14 cellular contexts compared by ENCODE assay signal in the genomic region with DNA sequence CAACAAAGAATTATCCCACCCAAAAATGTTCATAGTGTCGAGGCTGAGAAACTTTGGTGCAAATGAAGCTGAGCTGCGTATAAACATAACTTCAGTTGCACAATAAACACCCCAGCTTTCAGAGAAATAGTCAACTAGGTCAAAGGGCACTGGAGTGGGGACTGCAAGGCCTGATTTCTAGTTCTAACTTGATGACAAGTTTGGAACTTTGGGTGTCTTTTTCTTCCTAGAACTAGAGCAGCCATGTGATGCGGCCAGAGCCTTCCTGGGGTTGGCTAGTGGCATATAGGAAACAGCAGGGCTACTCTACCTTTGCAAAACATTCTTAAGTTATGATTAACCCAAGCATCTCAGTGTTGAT.
DNase-seq lines count a peak whose midpoint lies in the region; ATAC-seq, FAIRE-seq and TF ChIP-seq lines count a peak whose summit lies in the region.
"Had no signal": no experiment of that assay in that cellular context is flagged by ENCODE, and none has a peak within 500 bp of the region (broad histone marks: within the 10 kb centered on the region; RNA-seq: fewer than 3 reads in every experiment).

No MANE protein-coding gene starts in this region.

- no peaks in the 10 kb centered on the region for H4K20me1 ChIP-seq in K562 (replicated peaks; ENCODE audit: control insufficient read depth, insufficient read depth, low read length)

- no peak overlapping the region for H3K4me2 ChIP-seq in K562 (ENCODE audit: insufficient read depth, low read length)

- no peak for ATAC-seq in activated CD4-positive, alpha-beta T cell treated with anti-CD3 and anti-CD28 coated beads for 36 hours
- ATAC-seq in K562 (no peak), thoracic aorta (ENCODE audit: insufficient number of reproducible peaks, low FRiP score, low read depth) (no peak), GM21717 (IDR thresholded peaks at IDR 0.05; ENCODE audit: unreplicated experiment) (no peak)

- no peaks in the 10 kb centered on the region for H3K36me3 ChIP-seq in K562 (ENCODE audit: control insufficient read depth, insufficient read depth, low read length)
- no peaks in the 10 kb centered on the region for H3K36me3 ChIP-seq in thoracic aorta

- no TSS peak for BruUV-seq in K562 (replicated peaks; lab: Mats Ljungman, UMichigan)

- no peak overlapping the region for H3K4me3 ChIP-seq in K562
- H3K4me3 ChIP-seq in thoracic aorta = no peak overlapping the region

- no peak overlapping the region for H3K4me3 Mint-ChIP-seq in activated CD4-positive, alpha-beta T cell treated with anti-CD3 and anti-CD28 coated beads for 36 hours
- H3K4me3 Mint-ChIP-seq: neural crest cell had no signal

- H3K27ac Mint-ChIP-seq in activated CD4-positive, alpha-beta T cell treated with anti-CD3 and anti-CD28 coated beads for 36 hours = peak overlapping the region; percentile 78

- WGBS in K562 (ENCODE audit: insufficient coverage, low coverage, missing lambda C conversion rate) = 41% methylated on average over 3 of the region's 3 CpGs

- POLR2A ChIA-PET in activated CD4-positive, alpha-beta T cell treated with anti-CD3 and anti-CD28 coated beads for 36 hours (lab: Charles Lee) = interaction anchor here (1.2 kb wide), 1 partner anchor 76 kb away, joined by 3 read pairs; no protein-coding TSS in a partner anchor
- POLR2A ChIA-PET in K562 (lab: Yijun Ruan, JAX) = interaction anchor here (0.7 to 1.3 kb wide), 3 partner anchors 10 to 1116 kb away, joined by 3 to 4 read pairs (median 3); no protein-coding TSS in a partner anchor

- 0 out of 6 replicates have a peak, but pooled peaks of 1 of the 3 experiments have one; percentile 0 for TF ChIP-seq CTCF in K562 (IDR thresholded peaks at IDR 0.05 in 2 of 3, conservative IDR thresholded peaks at IDR 0.05 in 1 of 3; ENCODE audit: insufficient read depth in 2 of 3, low read depth in 1 of 3, low read length in 3 of 3)
- no peak for TF ChIP-seq CTCF in thoracic aorta (IDR thresholded peaks at IDR 0.05)

- H3K27me3 Mint-ChIP-seq in activated CD4-positive, alpha-beta T cell treated with anti-CD3 and anti-CD28 coated beads for 36 hours = no peaks in the 10 kb centered on the region

- H3K9me1 ChIP-seq in K562 (ENCODE audit: control insufficient read depth, insufficient read depth, low read length) = no peaks in the 10 kb centered on the region

- intact Hi-C loops in activated CD4-positive, alpha-beta T cell treated with anti-CD3 and anti-CD28 coated beads for 36 hours (cut with DNase I, micrococcal nuclease) = no loop called here
- intact Hi-C loops in K562 (cut with micrococcal nuclease) = loop anchor here (10.0 kb wide), 1 partner anchor 163 kb away; no protein-coding TSS in a partner anchor

- TF ChIP-seq EP300 in K562 (IDR thresholded peaks at IDR 0.05; ENCODE audit: low read length) = no peak

- no peaks in the 10 kb centered on the region for H3K79me2 ChIP-seq in K562 (ENCODE audit: control insufficient read depth, insufficient read depth, low read length)

- TF ChIP-seq RAD21 in K562 (CRISPR knock-in tag; conservative IDR thresholded peaks at IDR 0.05 in 1 of 2, IDR thresholded peaks at IDR 0.05 in 1 of 2) = no peak

- no peak overlapping the region for H2AFZ ChIP-seq in K562 (ENCODE audit: low read depth, low read length)

- no peak overlapping the region for H3K27ac ChIP-seq in K562 (ENCODE audit: extremely low read depth, low read depth, low read length)
- H3K27ac ChIP-seq in thoracic aorta = peak overlapping the region; percentile 25 to 81

- H3K9me3 ChIP-seq in K562 (replicated peaks; ENCODE audit: control insufficient read depth, insufficient read depth, low read depth, low read length) (no peaks in the 10 kb centered on the region), thoracic aorta (no peaks in the 10 kb centered on the region)

- TF ChIP-seq POLR2A in K562 (conservative IDR thresholded peaks at IDR 0.05) = no peak

- H3K4me1 ChIP-seq in K562 (replicated peaks in 1 of 2; ENCODE audit: control insufficient read depth in 2 of 2, insufficient read depth in 2 of 2, low read length in 2 of 2) = peaks cover 3 to 31% of the 10 kb centered on the region in 2 experiments; a peak in 3 of 5 replicates
- peaks cover 4 to 26% of the 10 kb centered on the region in 2 donors for H3K4me1 ChIP-seq in thoracic aorta (ENCODE audit: control insufficient read depth in 1 of 2, low read depth in 2 of 2)

- no peak for FAIRE-seq in K562 (lab: Jason Lieb, UNC)

- CTCF ChIA-PET in activated CD4-positive, alpha-beta T cell treated with anti-CD3 and anti-CD28 coated beads for 36 hours (lab: Charles Lee) = interaction anchor here (0.8 to 2.3 kb wide), 3 partner anchors 10 to 19 kb away, joined by 3 to 5 read pairs (median 3); no protein-coding TSS in a partner anchor
- CTCF ChIA-PET in K562 (lab: Yijun Ruan, JAX; ENCODE audit: low intra/inter-chr PET ratio) = no interaction called here

- H3K27me3 ChIP-seq in K562 (ENCODE audit: control insufficient read depth in 2 of 2, insufficient read depth in 2 of 2, low read length in 2 of 2) (no peaks in the 10 kb centered on the region), thoracic aorta (replicated peaks; ENCODE audit: insufficient read depth) (no peaks in the 10 kb centered on the region)

- peaks cover 37% of the 10 kb centered on the region for H3K9me3 Mint-ChIP-seq in activated CD4-positive, alpha-beta T cell treated with anti-CD3 and anti-CD28 coated beads for 36 hours (ENCODE audit: low read depth)

- H3K9ac ChIP-seq in K562 (ENCODE audit: insufficient read depth in 1 of 2, low read depth in 2 of 2, low read length in 2 of 2) = no peak overlapping the region

- in situ Hi-C loops in K562 (cut with MboI) = no loop called here

- H3K36me3 Mint-ChIP-seq in activated CD4-positive, alpha-beta T cell treated with anti-CD3 and anti-CD28 coated beads for 36 hours (ENCODE audit: low read depth) = peaks cover 41% of the 10 kb centered on the region

- H3K4me1 Mint-ChIP-seq in activated CD4-positive, alpha-beta T cell treated with anti-CD3 and anti-CD28 coated beads for 36 hours = peaks cover 47% of the 10 kb centered on the region
- H3K4me1 Mint-ChIP-seq: neural crest cell had no signal

- no peak for DNase-seq in activated CD4-positive, alpha-beta T cell treated with anti-CD3 and anti-CD28 coated beads for 36 hours
- DNase-seq in activated CD4-positive, alpha-beta T cell treated with anti-CD3 and anti-CD28 coated beads for 1 hour = no peak
- peak in 1 of 4 experiments; percentile 7 for DNase-seq in K562 (ENCODE audit: extremely low read depth in 1 of 4, low spot score in 3 of 4)
- DNase-seq in iris pigment epithelial cell (ENCODE audit: low read depth) = peak; percentile 23
- DNase-seq in thoracic aorta (ENCODE audit: low spot score) = no peak
- DNase-seq in SHP77 treated with DMSO at 0.1 percent for 48 hours (lab: John Stamatoyannopoulos, UW) = no peak
- DNase-seq in SKM-1 treated with dmso at 0.1 percent for 144 hours (lab: John Stamatoyannopoulos, UW; ENCODE audit: unreplicated experiment) = no peak
- DNase-seq: 8988T; NCI-H1105 treated with DMSO at 0.1 percent for 48 hours; NCI-H82; stimulated activated CD4-positive, alpha-beta T cell treated with anti-CD3 and anti-CD28 coated beads, Interleukin-2, amount 100 ng/mL, for 24 hours; stimulated activated naive CD4-positive, alpha-beta T cell had no signal

TF ChIP-seq in K562, 482 proteins besides CTCF, POLR2A, EP300 and RAD21 (continues in another document):
- TF ChIP-seq, protein P1, sequence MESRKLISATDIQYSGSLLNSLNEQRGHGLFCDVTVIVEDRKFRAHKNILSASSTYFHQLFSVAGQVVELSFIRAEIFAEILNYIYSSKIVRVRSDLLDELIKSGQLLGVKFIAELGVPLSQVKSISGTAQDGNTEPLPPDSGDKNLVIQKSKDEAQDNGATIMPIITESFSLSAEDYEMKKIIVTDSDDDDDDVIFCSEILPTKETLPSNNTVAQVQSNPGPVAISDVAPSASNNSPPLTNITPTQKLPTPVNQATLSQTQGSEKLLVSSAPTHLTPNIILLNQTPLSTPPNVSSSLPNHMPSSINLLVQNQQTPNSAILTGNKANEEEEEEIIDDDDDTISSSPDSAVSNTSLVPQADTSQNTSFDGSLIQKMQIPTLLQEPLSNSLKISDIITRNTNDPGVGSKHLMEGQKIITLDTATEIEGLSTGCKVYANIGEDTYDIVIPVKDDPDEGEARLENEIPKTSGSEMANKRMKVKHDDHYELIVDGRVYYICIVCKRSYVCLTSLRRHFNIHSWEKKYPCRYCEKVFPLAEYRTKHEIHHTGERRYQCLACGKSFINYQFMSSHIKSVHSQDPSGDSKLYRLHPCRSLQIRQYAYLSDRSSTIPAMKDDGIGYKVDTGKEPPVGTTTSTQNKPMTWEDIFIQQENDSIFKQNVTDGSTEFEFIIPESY (CRISPR knock-in tag; IDR thresholded peaks at IDR 0.05) = no peak
- 0 out of 2 replicates have a peak, but pooled peaks have one; percentile 30 for TF ChIP-seq ZNF197 (CRISPR knock-in tag; IDR thresholded peaks at IDR 0.05; ENCODE audit: low read depth)
- peak; percentile 8 for TF ChIP-seq SMAD4 (CRISPR knock-in tag; conservative IDR thresholded peaks at IDR 0.05)
- TF ChIP-seq BACH1 (tag; IDR thresholded peaks at IDR 0.05) = peak; percentile 4; the same call in 1 of the 2 replicates
- TF ChIP-seq NR2C1 (IDR thresholded peaks at IDR 0.05) = no peak
- peak; percentile 72 for TF ChIP-seq NR2C1 (tag; IDR thresholded peaks at IDR 0.05)
- TF ChIP-seq CXXC5 (CRISPR knock-in tag; IDR thresholded peaks at IDR 0.05) = 0 out of 2 replicates have a peak, but pooled peaks have one; percentile 16
- no peak for TF ChIP-seq PHF8 (IDR thresholded peaks at IDR 0.05; ENCODE audit: borderline replicate concordance, low read length)
